In the genomic region with DNA sequence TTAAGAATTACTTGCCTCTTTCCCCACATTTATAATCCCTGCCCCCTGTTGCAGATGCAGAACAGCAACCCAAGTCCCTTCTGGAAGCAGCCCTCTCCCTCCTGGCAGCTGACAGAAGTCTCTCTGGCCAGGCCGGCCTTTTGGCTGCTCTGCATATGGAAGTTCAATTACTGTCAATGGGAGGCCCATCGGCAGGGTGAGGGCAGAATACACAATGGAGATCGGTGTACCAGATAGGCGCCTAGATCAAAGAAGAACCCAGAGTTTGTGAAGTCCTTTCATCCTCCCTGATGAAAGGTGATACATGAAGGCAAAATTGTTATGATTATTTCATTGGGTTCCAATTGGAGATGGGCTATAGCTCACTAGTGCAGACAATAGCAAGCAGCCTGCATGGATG, we compare ENCODE assay signal across 1 cellular context.
A peak's percentile ranks its signal among the peaks of the same experiment; 100 is the strongest.
TF ChIP-seq lines count a peak whose summit lies in the region.

No MANE protein-coding gene starts in this region.

TF ChIP-seq in HepG2, 621 proteins besides CTCF, POLR2A, EP300 and RAD21 (continued from another document and continues in another):
- no peak for TF ChIP-seq CREB3 (CRISPR knock-in tag; IDR thresholded peaks at IDR 0.05)
- TF ChIP-seq ATF7 (IDR thresholded peaks at IDR 0.05) = no peak
- TF ChIP-seq ATF7 (CRISPR knock-in tag; IDR thresholded peaks at IDR 0.05) = no peak
- TF ChIP-seq ETV5 (CRISPR knock-in tag; IDR thresholded peaks at IDR 0.05; ENCODE audit: borderline replicate concordance) = peak; percentile 25; the same call in 1 of the 2 replicates
- no peak for TF ChIP-seq ZNF234 (CRISPR knock-in tag; conservative IDR thresholded peaks at IDR 0.05)
- no peak for TF ChIP-seq TSC22D2 (CRISPR knock-in tag; IDR thresholded peaks at IDR 0.05; ENCODE audit: borderline replicate concordance)
- TF ChIP-seq TFE3 (CRISPR knock-in tag; IDR thresholded peaks at IDR 0.05) = no peak
- peak; percentile 63; the same call in 1 of the 2 replicates for TF ChIP-seq RXRA (CRISPR knock-in tag; IDR thresholded peaks at IDR 0.05)
- peak; percentile 53; the same call in 1 of the 2 replicates for TF ChIP-seq ZNF331 (CRISPR knock-in tag; IDR thresholded peaks at IDR 0.05)
- TF ChIP-seq TBX2 (CRISPR knock-in tag; IDR thresholded peaks at IDR 0.05; ENCODE audit: borderline replicate concordance) = peak; percentile 76; the same call in 1 of the 2 replicates
- TF ChIP-seq WIZ (CRISPR knock-in tag; IDR thresholded peaks at IDR 0.05) = no peak
- no peak for TF ChIP-seq TAF1 (CRISPR knock-in tag; IDR thresholded peaks at IDR 0.05)
- TF ChIP-seq POLR2AphosphoS2 (IDR thresholded peaks at IDR 0.05; ENCODE audit: low read depth, low read length) = no peak
- no peak for TF ChIP-seq BATF2 (CRISPR knock-in tag; IDR thresholded peaks at IDR 0.05)
- TF ChIP-seq PCBP1 (IDR thresholded peaks at IDR 0.05; ENCODE audit: borderline replicate concordance, low read depth, low read length) = no peak
- no peak for TF ChIP-seq NR1H2 (CRISPR knock-in tag; IDR thresholded peaks at IDR 0.05; ENCODE audit: borderline replicate concordance, low read depth)
- peak; percentile 32; the same call in 1 of the 2 replicates for TF ChIP-seq THAP11 (CRISPR knock-in tag; IDR thresholded peaks at IDR 0.05)
- TF ChIP-seq ESRRA (CRISPR knock-in tag; IDR thresholded peaks at IDR 0.05; ENCODE audit: low read depth) = no peak
- no peak for TF ChIP-seq KDM4B (CRISPR knock-in tag; IDR thresholded peaks at IDR 0.05)
- no peak for TF ChIP-seq ZNF510 (CRISPR knock-in tag; IDR thresholded peaks at IDR 0.05; ENCODE audit: low read depth)
- TF ChIP-seq ZFY (CRISPR knock-in tag; IDR thresholded peaks at IDR 0.05) = no peak
- peak; percentile 61; the same call in 1 of the 2 replicates for TF ChIP-seq ARID3A (IDR thresholded peaks at IDR 0.05; ENCODE audit: low read depth, low read length)
- TF ChIP-seq SNAPC2 (CRISPR knock-in tag; IDR thresholded peaks at IDR 0.05) = no peak
- TF ChIP-seq NR2F6 (IDR thresholded peaks at IDR 0.05) = peak; percentile 59; the same call in 1 of the 2 replicates
- TF ChIP-seq NR2F6 (CRISPR knock-in tag; IDR thresholded peaks at IDR 0.05) = peak; percentile 61; the same call in 1 of the 2 replicates
- TF ChIP-seq ZBTB42 (CRISPR knock-in tag; IDR thresholded peaks at IDR 0.05) = no peak
- TF ChIP-seq SOX5 (CRISPR knock-in tag; IDR thresholded peaks at IDR 0.05; ENCODE audit: borderline replicate concordance) = peak; percentile 99
- TF ChIP-seq THAP9 (CRISPR knock-in tag; IDR thresholded peaks at IDR 0.05; ENCODE audit: borderline replicate concordance) = no peak
- TF ChIP-seq ZNF768 (CRISPR knock-in tag; IDR thresholded peaks at IDR 0.05) = no peak
- TF ChIP-seq ZNF780A (CRISPR knock-in tag; IDR thresholded peaks at IDR 0.05) = no peak
- TF ChIP-seq REPIN1 (CRISPR knock-in tag; IDR thresholded peaks at IDR 0.05; ENCODE audit: borderline replicate concordance, low read depth) = no peak
- peak; percentile 42; the same call in 1 of the 2 replicates for TF ChIP-seq EHMT2 (IDR thresholded peaks at IDR 0.05; ENCODE audit: borderline replicate concordance, low read depth, low read length)
- TF ChIP-seq GTF2F1 (IDR thresholded peaks at IDR 0.05; ENCODE audit: low read length) = no peak
- no peak for TF ChIP-seq PRMT3 (CRISPR knock-in tag; IDR thresholded peaks at IDR 0.05; ENCODE audit: borderline replicate concordance, low read depth)
- TF ChIP-seq ASH2L (IDR thresholded peaks at IDR 0.05; ENCODE audit: insufficient read length, low read depth, low read length) = peak; percentile 36
- TF ChIP-seq PAXIP1 (CRISPR knock-in tag; conservative IDR thresholded peaks at IDR 0.05) = peak; percentile 69
- TF ChIP-seq BCLAF1 (IDR thresholded peaks at IDR 0.05) = no peak
- TF ChIP-seq ZNF83 (CRISPR knock-in tag; IDR thresholded peaks at IDR 0.05; ENCODE audit: borderline replicate concordance) = no peak
- TF ChIP-seq JUN (CRISPR knock-in tag; IDR thresholded peaks at IDR 0.05) = no peak
- no peak for TF ChIP-seq FOXA1 (IDR thresholded peaks at IDR 0.05)
- peak; percentile 69 for TF ChIP-seq FOXA1 (CRISPR knock-in tag; IDR thresholded peaks at IDR 0.05)
- TF ChIP-seq NR2C2 (CRISPR knock-in tag; IDR thresholded peaks at IDR 0.05; ENCODE audit: borderline replicate concordance) = no peak
- TF ChIP-seq NKX3-1 (CRISPR knock-in tag; IDR thresholded peaks at IDR 0.05) = no peak
- TF ChIP-seq HNF4A (CRISPR knock-in tag; IDR thresholded peaks at IDR 0.05) = peak; percentile 50; the same call in 1 of the 2 replicates
- TF ChIP-seq SRSF4 (IDR thresholded peaks at IDR 0.05; ENCODE audit: low read depth, low read length, poor library complexity, severe bottlenecking) = no peak
- no peak for TF ChIP-seq NR2F1 (CRISPR knock-in tag; IDR thresholded peaks at IDR 0.05)
- TF ChIP-seq POGZ (CRISPR knock-in tag; IDR thresholded peaks at IDR 0.05) = no peak
- TF ChIP-seq TAF15 (IDR thresholded peaks at IDR 0.05; ENCODE audit: low read depth, low read length, poor library complexity, severe bottlenecking) = no peak
- TF ChIP-seq ATF2 (CRISPR knock-in tag; IDR thresholded peaks at IDR 0.05) = no peak
- TF ChIP-seq ZNF24 (IDR thresholded peaks at IDR 0.05) = no peak
- no peak for TF ChIP-seq ZNF781 (CRISPR knock-in tag; IDR thresholded peaks at IDR 0.05; ENCODE audit: borderline replicate concordance, not compliant biosample characterization)
